ENCODE assay signal across 15 cellular contexts in the genomic region with DNA sequence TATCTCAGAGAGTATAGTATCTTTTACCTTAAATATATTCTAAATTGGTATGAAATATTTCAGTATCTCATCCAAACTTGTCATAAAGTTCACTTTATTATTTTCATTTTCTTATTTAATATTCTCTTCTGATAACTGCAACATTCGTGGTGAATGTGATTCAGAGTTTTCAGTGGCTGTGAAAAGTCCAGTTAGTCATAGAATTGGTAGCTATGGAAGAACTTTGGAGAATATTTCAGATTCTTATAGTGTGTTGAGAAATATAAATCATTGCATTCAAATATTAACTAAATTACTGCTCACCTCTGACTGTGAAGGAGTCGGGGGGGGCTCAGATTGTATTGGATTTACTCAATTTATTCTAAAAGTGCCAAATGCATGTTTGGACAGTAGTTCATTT.
"Had no signal": no experiment of that assay in that cellular context is flagged by ENCODE, and none has a peak within 500 bp of the region (broad histone marks: within the 10 kb centered on the region; RNA-seq: fewer than 3 reads in every experiment).

No MANE protein-coding gene starts in this region.

- DNase-seq: activated CD4-positive, alpha-beta T cell treated with anti-CD3 and anti-CD28 coated beads, Interleukin-2, amount 10 ng/mL, durations not matched to agents 24 days and 14 days; activated CD4-positive, CD25-positive, alpha-beta regulatory T cell; activated CD8-positive, alpha-beta T cell treated with anti-CD3 and anti-CD28 coated beads for 36 hours; activated naive CD4-positive, alpha-beta T cell treated with anti-CD3 and anti-CD28 coated beads for 36 hours; activated T-cell treated with anti-CD3 and anti-CD28 coated beads, Interleukin-2, amount 50 U/mL, for 24 hours; aorta; dermis blood vessel endothelial cell; foreskin keratinocyte; mesenchymal stem cell; mucosa of descending colon; naive B cell; stimulated activated CD4-positive, alpha-beta T cell treated with anti-CD3 and anti-CD28 coated beads, Interleukin-2, amount 100 ng/mL, for 24 hours; T-helper 1 cell; T-helper 9 cell had no signal

- H3K4me3 ChIP-seq: mucosa of descending colon, right atrium auricular region had no signal

- H3K9me3 ChIP-seq: mucosa of descending colon, right atrium auricular region had no signal

- ATAC-seq: activated CD8-positive, alpha-beta T cell treated with anti-CD3 and anti-CD28 coated beads for 36 hours; foreskin keratinocyte; mucosa of descending colon had no signal

- H3K27me3 ChIP-seq: foreskin keratinocyte, right atrium auricular region had no signal

- H3K4me1 ChIP-seq: foreskin keratinocyte, right atrium auricular region had no signal

- H3K27ac ChIP-seq: foreskin keratinocyte, right atrium auricular region had no signal

- H3K36me3 ChIP-seq: right atrium auricular region had no signal
